ENCODE assay signal across 2 cellular contexts in genomic region chr1:224081604-224082003, GRCh38.
A peak's percentile ranks its signal among the peaks of the same experiment; 100 is the strongest.
TF ChIP-seq lines count a peak whose summit lies in the region.

No MANE protein-coding gene starts in this region.

TF ChIP-seq in IMR-90, 13 proteins besides CTCF, POLR2A, EP300 and RAD21:
- no peak for TF ChIP-seq MAFK (IDR thresholded peaks at IDR 0.05; ENCODE audit: low read depth, low read length)
- TF ChIP-seq RCOR1 (IDR thresholded peaks at IDR 0.05; ENCODE audit: insufficient replicate concordance, low read length), result no peak
- TF ChIP-seq, protein P1, sequence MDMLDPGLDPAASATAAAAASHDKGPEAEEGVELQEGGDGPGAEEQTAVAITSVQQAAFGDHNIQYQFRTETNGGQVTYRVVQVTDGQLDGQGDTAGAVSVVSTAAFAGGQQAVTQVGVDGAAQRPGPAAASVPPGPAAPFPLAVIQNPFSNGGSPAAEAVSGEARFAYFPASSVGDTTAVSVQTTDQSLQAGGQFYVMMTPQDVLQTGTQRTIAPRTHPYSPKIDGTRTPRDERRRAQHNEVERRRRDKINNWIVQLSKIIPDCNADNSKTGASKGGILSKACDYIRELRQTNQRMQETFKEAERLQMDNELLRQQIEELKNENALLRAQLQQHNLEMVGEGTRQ (IDR thresholded peaks at IDR 0.05; ENCODE audit: low read depth, low read length), result no peak
- TF ChIP-seq SMC3 (IDR thresholded peaks at IDR 0.05; ENCODE audit: low read depth, low read length), result no peak
- no peak for TF ChIP-seq FOS (IDR thresholded peaks at IDR 0.05; ENCODE audit: low read depth, low read length)
- no peak for TF ChIP-seq CEBPB (IDR thresholded peaks at IDR 0.05; ENCODE audit: low read depth, low read length)
- no peak for TF ChIP-seq CHD1 (IDR thresholded peaks at IDR 0.05; ENCODE audit: low read depth, low read length)
- no peak for TF ChIP-seq RFX5 (IDR thresholded peaks at IDR 0.05; ENCODE audit: low read depth, low read length)
- no peak for TF ChIP-seq MAZ (IDR thresholded peaks at IDR 0.05; ENCODE audit: borderline replicate concordance, low read depth, low read length)
- TF ChIP-seq MXI1 (IDR thresholded peaks at IDR 0.05; ENCODE audit: borderline replicate concordance, low read depth, low read length), result no peak
- TF ChIP-seq BHLHE40 (IDR thresholded peaks at IDR 0.05; ENCODE audit: low read depth, low read length), result no peak
- no peak for TF ChIP-seq NFE2L2 (IDR thresholded peaks at IDR 0.05; ENCODE audit: low read depth, low read length)
- TF ChIP-seq ELK1 (IDR thresholded peaks at IDR 0.05; ENCODE audit: borderline replicate concordance, low read depth, low read length), result no peak

TF ChIP-seq in K562, 482 proteins besides CTCF, POLR2A, EP300 and RAD21:
- TF ChIP-seq PREB (CRISPR knock-in tag; IDR thresholded peaks at IDR 0.05) (no peak), ZNF212 (CRISPR knock-in tag; IDR thresholded peaks at IDR 0.05) (no peak), MEIS2 (IDR thresholded peaks at IDR 0.05; ENCODE audit: partially characterized antibody) (peak; percentile 6)
- TF ChIP-seq, protein P2, sequence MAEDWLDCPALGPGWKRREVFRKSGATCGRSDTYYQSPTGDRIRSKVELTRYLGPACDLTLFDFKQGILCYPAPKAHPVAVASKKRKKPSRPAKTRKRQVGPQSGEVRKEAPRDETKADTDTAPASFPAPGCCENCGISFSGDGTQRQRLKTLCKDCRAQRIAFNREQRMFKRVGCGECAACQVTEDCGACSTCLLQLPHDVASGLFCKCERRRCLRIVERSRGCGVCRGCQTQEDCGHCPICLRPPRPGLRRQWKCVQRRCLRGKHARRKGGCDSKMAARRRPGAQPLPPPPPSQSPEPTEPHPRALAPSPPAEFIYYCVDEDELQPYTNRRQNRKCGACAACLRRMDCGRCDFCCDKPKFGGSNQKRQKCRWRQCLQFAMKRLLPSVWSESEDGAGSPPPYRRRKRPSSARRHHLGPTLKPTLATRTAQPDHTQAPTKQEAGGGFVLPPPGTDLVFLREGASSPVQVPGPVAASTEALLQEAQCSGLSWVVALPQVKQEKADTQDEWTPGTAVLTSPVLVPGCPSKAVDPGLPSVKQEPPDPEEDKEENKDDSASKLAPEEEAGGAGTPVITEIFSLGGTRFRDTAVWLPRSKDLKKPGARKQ (CRISPR knock-in tag; IDR thresholded peaks at IDR 0.05), result no peak
